ENCODE assay signal across 8 cellular contexts in the genomic region with DNA sequence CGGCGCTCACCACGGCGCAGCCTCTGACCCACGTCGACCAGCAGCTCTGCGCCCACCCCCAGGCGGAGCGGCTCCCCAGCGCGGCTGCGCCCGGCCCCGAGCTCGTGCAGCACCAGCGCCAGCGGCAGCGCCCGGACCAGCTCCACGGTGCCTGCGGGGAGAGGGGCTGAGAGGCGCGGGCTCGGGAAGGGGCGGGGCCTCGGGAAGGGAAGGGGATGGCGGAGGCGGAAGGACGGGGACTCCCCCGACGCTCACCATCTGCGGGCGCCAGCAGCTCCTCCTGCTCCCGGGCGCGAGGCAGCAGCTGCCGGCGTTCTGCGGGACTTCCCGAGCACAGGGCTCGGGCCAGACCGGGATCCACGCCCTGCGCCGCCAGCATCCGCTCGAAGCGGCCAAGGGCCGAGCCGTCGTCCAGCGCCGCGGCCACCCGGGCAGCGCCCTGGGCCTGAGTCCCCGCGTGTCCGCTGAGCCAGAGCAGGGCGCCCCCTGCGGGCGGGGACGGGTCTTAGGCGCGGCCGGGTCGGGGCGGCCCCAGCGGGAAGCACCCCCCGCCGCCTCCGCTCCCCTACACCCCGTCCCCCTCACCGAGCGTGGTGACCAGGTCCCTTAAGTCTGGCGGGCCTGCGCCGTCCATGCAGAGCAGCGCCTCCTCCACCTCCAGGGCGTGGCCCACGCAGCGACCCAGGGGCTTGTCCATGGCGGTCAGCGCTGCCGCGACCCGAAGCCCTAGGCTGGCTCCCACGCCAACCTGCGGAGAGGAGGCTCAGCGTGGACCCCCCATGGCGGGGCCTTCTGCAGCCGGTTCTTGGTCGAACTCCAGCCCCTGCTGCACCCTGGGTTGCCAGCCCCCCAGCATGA. TPM values are rescaled to one million over a fixed set of nuclear protein-coding genes. Genes with fewer than 3 reads are reported as not detected.
A peak's percentile ranks its signal among the peaks of the same experiment; 100 is the strongest.
DNase-seq lines count a peak whose midpoint lies in the region; ATAC-seq and TF ChIP-seq lines count a peak whose summit lies in the region.

No MANE protein-coding gene starts in this region.

- H3K27ac Mint-ChIP-seq in activated B cell treated with CpG ODN at 0.5 μM for 24 hours: peak overlapping the region; percentile 90

- CTCF ChIA-PET in activated B cell treated with CpG ODN at 0.5 μM for 24 hours (lab: Charles Lee): interaction anchor here (0.6 to 2.1 kb wide), 38 partner anchors 8 to 601 kb away, joined by 3 to 46 read pairs (median 5); a partner anchor contains a TSS

- no peaks in the 10 kb centered on the region for H3K9me3 Mint-ChIP-seq in activated B cell treated with CpG ODN at 0.5 μM for 24 hours

- peaks cover 36% of the 10 kb centered on the region for H3K36me3 Mint-ChIP-seq in activated B cell treated with CpG ODN at 0.5 μM for 24 hours (ENCODE audit: low read depth)

- peak overlapping the region; percentile 75 to 82 for H3K4me3 ChIP-seq in cardiac fibroblast (replicated peaks in 1 of 2; ENCODE audit: low read depth in 2 of 2, low read length in 2 of 2)

- intact Hi-C loops in activated B cell treated with CpG ODN at 0.5 μM for 24 hours (cut with micrococcal nuclease): loop anchor here (1.0 to 5.0 kb wide), 10 partner anchors 18 to 599 kb away; a partner anchor contains a TSS

- no peaks in the 10 kb centered on the region for H3K27me3 Mint-ChIP-seq in activated B cell treated with CpG ODN at 0.5 μM for 24 hours

- H3K4me1 Mint-ChIP-seq in activated B cell treated with CpG ODN at 0.5 μM for 24 hours: peaks cover 33% of the 10 kb centered on the region

- peak; percentile 34 for ATAC-seq in HG02798 (IDR thresholded peaks at IDR 0.05; ENCODE audit: poor library complexity, unreplicated experiment)
- peak; percentile 28 for ATAC-seq in activated B cell treated with CpG ODN at 0.5 μM for 24 hours (ENCODE audit: low read depth)

- H3K4me3 Mint-ChIP-seq in activated B cell treated with CpG ODN at 0.5 μM for 24 hours: peak overlapping the region; percentile 84

- DNase-seq in NCI-H345 (lab: John Stamatoyannopoulos, UW) (peak; percentile 70), NCI-H345 treated with DMSO at 0.1 percent for 48 hours (lab: John Stamatoyannopoulos, UW; ENCODE audit: unreplicated experiment) (no peak), NCI-H1930 (lab: John Stamatoyannopoulos, UW) (peak; percentile 68 to 75), activated B cell treated with CpG ODN at 0.5 μM for 24 hours (peak; percentile 88), cardiac fibroblast (ENCODE audit: low read depth in 2 of 2) (peak; percentile 77 to 82), islet precursor cell (peak; percentile 84)
- peak; percentile 94 for DNase-seq in stimulated activated CD4-positive, alpha-beta T cell treated with anti-CD3 and anti-CD28 coated beads, Interleukin-15, amount 100 ng/mL, for 24 hours

- TF ChIP-seq CTCF in activated B cell treated with CpG ODN at 0.5 μM for 24 hours (IDR thresholded peaks at IDR 0.05) (no peak), cardiac fibroblast (IDR thresholded peaks at IDR 0.05; ENCODE audit: low read depth, low read length) (peak; percentile 16)

- POLR2A ChIA-PET in activated B cell treated with CpG ODN at 0.5 μM for 24 hours (lab: Charles Lee): interaction anchor here (0.6 to 13.6 kb wide), 36 partner anchors 8 to 601 kb away, joined by 3 to 946 read pairs (median 6); a partner anchor contains a TSS

RNA-seq across cellular contexts. Expression of a gene that starts 0.8 kb away (rescaled TPM):
- total RNA-seq in activated B cell treated with CpG ODN at 0.5 μM for 24 hours: 7.1 and 11.6 TPM in 2 replicates

RNA-seq across cellular contexts. Expression of a gene that starts 3.6 kb away (rescaled TPM):
- 91.8 and 92.9 TPM in 2 replicates for total RNA-seq in activated B cell treated with CpG ODN at 0.5 μM for 24 hours

RNA-seq across cellular contexts. Expression of a gene that starts 18.2 kb away (rescaled TPM):
- 63.9 and 68.2 TPM in 2 replicates for total RNA-seq in activated B cell treated with CpG ODN at 0.5 μM for 24 hours

RNA-seq across cellular contexts. Expression of a gene that starts 18.7 kb away (rescaled TPM):
- total RNA-seq in activated B cell treated with CpG ODN at 0.5 μM for 24 hours: 76.6 and 81.0 TPM in 2 replicates

RNA-seq across cellular contexts. Expression of a gene that starts 19.5 kb away (rescaled TPM):
- 4.9 and 5.2 TPM in 2 replicates for total RNA-seq in activated B cell treated with CpG ODN at 0.5 μM for 24 hours
